Comparison of ENCODE assay signal across 20 cellular contexts in the genomic region with DNA sequence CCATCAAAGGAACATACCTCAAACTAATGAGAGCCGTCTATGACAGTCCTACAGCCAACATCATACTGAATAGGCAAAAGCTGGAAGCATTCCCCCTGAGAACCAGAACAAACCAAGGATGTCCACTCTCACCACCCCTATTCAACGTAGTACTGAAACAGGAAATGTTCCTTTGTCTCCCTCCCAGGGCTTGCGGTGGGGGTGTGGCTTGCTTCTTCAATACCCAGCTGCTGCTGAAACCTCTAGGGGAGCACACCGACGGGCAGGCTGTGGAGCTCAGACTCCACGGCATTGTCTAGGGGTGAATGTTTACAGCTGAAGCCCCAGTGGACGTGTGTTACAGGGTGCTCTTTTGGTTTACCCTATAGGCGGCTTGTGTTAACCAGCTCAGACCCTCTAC. TPM values are rescaled to one million over a fixed set of nuclear protein-coding genes. Genes with fewer than 3 reads are reported as not detected.
DNase-seq lines count a peak whose midpoint lies in the region; ATAC-seq and TF ChIP-seq lines count a peak whose summit lies in the region.
"Had no signal": no experiment of that assay in that cellular context is flagged by ENCODE, and none has a peak within 500 bp of the region (broad histone marks: within the 10 kb centered on the region; RNA-seq: fewer than 3 reads in every experiment).

No MANE protein-coding gene starts in this region.

- peak overlapping the region in 1 of 4 donors; percentile 6 for H3K4me3 ChIP-seq in gastrocnemius medialis
- H3K4me3 ChIP-seq: skin epidermis, thoracic aorta had no signal

- no peaks in the 10 kb centered on the region for H3K9me3 ChIP-seq in gastrocnemius medialis
- H3K9me3 ChIP-seq: Caco-2, thoracic aorta had no signal

- TF ChIP-seq POLR2A in gastrocnemius medialis (IDR thresholded peaks at IDR 0.05), result peak in 1 of 2 donors; percentile 17

- peak overlapping the region; percentile 88 for H3K27ac Mint-ChIP-seq in glutamatergic neuron (ENCODE audit: unreplicated experiment)
- H3K27ac Mint-ChIP-seq in T-helper 2 cell treated with Interferon-gamma antibody and Interleukin-4, amounts not matched to agents 5 μg/mL and 100 μg/mL, for 36 hours, result no peak overlapping the region
- H3K27ac Mint-ChIP-seq: activated T-helper 17 cell treated with anti-CD3 and anti-CD28 coated beads, Interleukin-2, amount 50 U/mL, for 72 hours had no signal

- no peaks in the 10 kb centered on the region for H3K27me3 ChIP-seq in gastrocnemius medialis

- TF ChIP-seq CTCF in glutamatergic neuron (IDR thresholded peaks at IDR 0.05; ENCODE audit: partially characterized antibody, unreplicated experiment) (no peak), gastrocnemius medialis (IDR thresholded peaks at IDR 0.05 in 4 of 5, conservative IDR thresholded peaks at IDR 0.05 in 1 of 5) (no peak)

- H3K27ac ChIP-seq in gastrocnemius medialis, result peak overlapping the region in 3 of 4 donors; percentile 42 to 53 (median 47)
- H3K27ac ChIP-seq: 22Rv1, skin epidermis, thoracic aorta had no signal

- peaks cover 0 to 5% of the 10 kb centered on the region in 2 donors for H3K4me1 ChIP-seq in gastrocnemius medialis

- in situ Hi-C loops in gastrocnemius medialis (cut with MboI; ENCODE audit: low sequenced_read_pairs in 4 of 4), result no loop called here

- DNase-seq in NCI-H2081 (lab: John Stamatoyannopoulos, UW) (peak; percentile 15 to 58), NCI-H2081 treated with DMSO at 0.1 percent for 48 hours (lab: John Stamatoyannopoulos, UW) (no peak), glutamatergic neuron (peak; percentile 63), gastrocnemius medialis (no peak), hepatic stellate cell (ENCODE audit: low spot score) (no peak)
- DNase-seq in T-helper 2 cell treated with Interferon-gamma antibody and Interleukin-4, amounts not matched to agents 5 μg/mL and 100 μg/mL, for 36 hours (ENCODE audit: low spot score), result no peak
- DNase-seq: activated CD4-positive, alpha-beta T cell treated with anti-CD3 and anti-CD28 coated beads, Interleukin-2, amount 50 U/mL, for 48 hours; Caco-2; effector CD4-positive, alpha-beta T cell; foreskin melanocyte; NCI-H2029; PC-3; T-helper 2 cell had no signal

- peak overlapping the region; percentile 43 for H3K4me3 Mint-ChIP-seq in glutamatergic neuron (ENCODE audit: unreplicated experiment)
- H3K4me3 Mint-ChIP-seq in T-helper 2 cell treated with Interferon-gamma antibody and Interleukin-4, amounts not matched to agents 5 μg/mL and 100 μg/mL, for 36 hours, result no peak overlapping the region
- H3K4me3 Mint-ChIP-seq: activated T-helper 17 cell treated with anti-CD3 and anti-CD28 coated beads, Interleukin-2, amount 50 U/mL, for 72 hours had no signal

- intact Hi-C loops in gastrocnemius medialis (cut with DNase I; ENCODE audit: low total_unique reads), result no loop called here

- H3K4me1 Mint-ChIP-seq in glutamatergic neuron (ENCODE audit: low read depth, unreplicated experiment), result peaks cover 24% of the 10 kb centered on the region
- H3K4me1 Mint-ChIP-seq in T-helper 2 cell treated with Interferon-gamma antibody and Interleukin-4, amounts not matched to agents 5 μg/mL and 100 μg/mL, for 36 hours (ENCODE audit: low read depth), result peaks cover 4% of the 10 kb centered on the region

- peaks cover 17% of the 10 kb centered on the region for H3K9me3 Mint-ChIP-seq in glutamatergic neuron (ENCODE audit: unreplicated experiment)
- H3K9me3 Mint-ChIP-seq in T-helper 2 cell treated with Interferon-gamma antibody and Interleukin-4, amounts not matched to agents 5 μg/mL and 100 μg/mL, for 36 hours, result no peaks in the 10 kb centered on the region
- H3K9me3 Mint-ChIP-seq: activated T-helper 17 cell treated with anti-CD3 and anti-CD28 coated beads, Interleukin-2, amount 50 U/mL, for 72 hours had no signal

- no peaks in the 10 kb centered on the region for H3K27me3 Mint-ChIP-seq in glutamatergic neuron (ENCODE audit: unreplicated experiment)
- H3K27me3 Mint-ChIP-seq in T-helper 2 cell treated with Interferon-gamma antibody and Interleukin-4, amounts not matched to agents 5 μg/mL and 100 μg/mL, for 36 hours (ENCODE audit: low read depth), result no peaks in the 10 kb centered on the region
- H3K27me3 Mint-ChIP-seq: activated T-helper 17 cell treated with anti-CD3 and anti-CD28 coated beads, Interleukin-2, amount 50 U/mL, for 72 hours had no signal

- peaks cover 14% of the 10 kb centered on the region for H3K36me3 Mint-ChIP-seq in glutamatergic neuron (ENCODE audit: unreplicated experiment)
- H3K36me3 Mint-ChIP-seq in T-helper 2 cell treated with Interferon-gamma antibody and Interleukin-4, amounts not matched to agents 5 μg/mL and 100 μg/mL, for 36 hours (ENCODE audit: low read depth), result peaks cover 55% of the 10 kb centered on the region

- peaks cover 0 to 5% of the 10 kb centered on the region in 2 donors for H3K36me3 ChIP-seq in gastrocnemius medialis

- ATAC-seq in HG03432 (IDR thresholded peaks at IDR 0.05; ENCODE audit: unreplicated experiment) (peak; percentile 36), gastrocnemius medialis (peak; percentile 47 to 66), GM21786 (IDR thresholded peaks at IDR 0.05; ENCODE audit: unreplicated experiment) (no peak)
- ATAC-seq: activated T-helper 17 cell treated with anti-CD3 and anti-CD28 coated beads, Interleukin-2, amount 50 U/mL, for 72 hours; left lobe of liver; PC-3 had no signal

RNA-seq across cellular contexts. Expression of a gene that starts 30.5 kb away (rescaled TPM):
- total RNA-seq in glutamatergic neuron (ENCODE audit: unreplicated experiment) (64.6 TPM), gastrocnemius medialis (under 1 TPM in 1 of 4 donors, not detected in 3; 0.11 TPM)
- total RNA-seq: Caco-2, PC-3 had no signal

Comparison
In these comparisons a context has a peak if more than half of its experiments do, and no peak if none do; other contexts are left out.
1. DNase-seq: peak in NCI-H2081 (2 of 2) and glutamatergic neuron (single experiment); none in NCI-H2081 treated with DMSO at 0.1 percent for 48 hours (single experiment), gastrocnemius medialis (0 of 2), hepatic stellate cell (single experiment) and T-helper 2 cell treated with Interferon-gamma antibody and Interleukin-4, amounts not matched to agents 5 μg/mL and 100 μg/mL, for 36 hours (single experiment).
2. RNA of a gene that starts 30.5 kb away (total RNA-seq): 64.6 TPM in glutamatergic neuron (single experiment); 0.11 TPM in gastrocnemius medialis; every median in the first group is over 10 times any median in the second.